ENCODE assay signal across 9 cellular contexts in the genomic region with DNA sequence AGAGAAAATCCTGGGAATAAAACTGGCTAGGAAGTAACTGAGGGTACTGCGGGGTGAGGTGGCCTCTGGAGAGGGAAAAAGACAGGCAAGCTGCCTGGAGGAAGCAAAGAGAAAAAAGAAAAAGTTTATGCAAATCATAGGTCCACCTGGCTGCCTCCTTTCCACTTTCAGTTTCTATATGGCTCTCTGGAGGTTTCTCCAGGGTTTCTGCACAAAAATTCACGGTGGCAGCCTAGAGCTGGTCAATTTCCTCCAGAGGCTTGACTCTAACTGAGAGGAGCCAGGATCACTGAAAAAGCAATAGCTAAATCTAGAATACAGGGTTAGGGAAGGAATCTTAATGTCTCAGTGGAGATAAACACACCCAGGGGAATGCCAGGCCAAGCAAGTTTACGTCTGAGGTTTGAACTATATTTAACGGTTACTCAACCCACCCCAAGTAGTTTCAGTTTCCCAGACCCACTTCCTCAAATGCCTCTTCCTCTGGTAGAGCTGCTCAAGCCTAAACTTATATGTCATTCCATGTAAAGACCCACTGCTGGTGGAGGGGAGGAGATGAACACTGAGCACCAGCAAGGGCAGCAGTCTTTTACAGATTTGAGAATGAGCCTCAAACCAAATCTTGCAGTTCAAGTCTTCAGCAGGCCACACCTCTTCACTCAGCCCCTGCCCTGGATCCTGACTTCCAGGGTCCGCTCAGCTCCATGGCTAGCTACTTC. TPM values are rescaled to one million over a fixed set of nuclear protein-coding genes. Genes with fewer than 3 reads are reported as not detected.
DNase-seq lines count a peak whose midpoint lies in the region; ATAC-seq, FAIRE-seq and TF ChIP-seq lines count a peak whose summit lies in the region.
"Had no signal": no experiment of that assay in that cellular context is flagged by ENCODE, and none has a peak within 500 bp of the region (broad histone marks: within the 10 kb centered on the region; RNA-seq: fewer than 3 reads in every experiment).

No MANE protein-coding gene starts in this region.

- peak overlapping the region; percentile 72 for H3K4me3 ChIP-seq in OCI-LY3 (ENCODE audit: low read length)
- H3K4me3 ChIP-seq in GM12878: peak overlapping the region; percentile 63
- peak overlapping the region in 1 of 2 donors; percentile 43 for H3K4me3 ChIP-seq in aorta (ENCODE audit: low read length in 2 of 2)
- no peak overlapping the region for H3K4me3 ChIP-seq in testis

- H2AFZ ChIP-seq in OCI-LY3 (ENCODE audit: low read depth, low read length) (no peak overlapping the region), GM12878 (ENCODE audit: control insufficient read depth, low read depth, low read length) (peak overlapping the region; percentile 71)

- TF ChIP-seq EP300 in GM12878 (IDR thresholded peaks at IDR 0.05; ENCODE audit: borderline replicate concordance in 1 of 2, control insufficient read depth in 1 of 2, low read depth in 2 of 2, low read length in 2 of 2): peak; percentile 49 to 70; a peak in 3 of 4 replicates

- H3K27me3 ChIP-seq in OCI-LY3 (ENCODE audit: low read depth, low read length) (no peaks in the 10 kb centered on the region), GM12878 (replicated peaks in 1 of 2; ENCODE audit: control insufficient read depth in 2 of 2, insufficient read depth in 2 of 2, low read length in 1 of 2) (no peaks in the 10 kb centered on the region), aorta (ENCODE audit: control insufficient read depth in 1 of 2, insufficient read depth in 2 of 2, low read length in 1 of 2) (no peaks in the 10 kb centered on the region), testis (no peaks in the 10 kb centered on the region)

- no TSS peak for BruUV-seq in GM12878 (replicated peaks; lab: Mats Ljungman, UMichigan)

- SMC1A ChIA-PET in GM12878 (lab: Charles Lee; ENCODE audit: uncharacterized antibody, unreplicated experiment): interaction anchor here (0.7 to 7.0 kb wide), 13 partner anchors 16 to 489 kb away, joined by 3 to 52 read pairs (median 3); a partner anchor contains a TSS

- H3K4me1 ChIP-seq in OCI-LY3 (ENCODE audit: low read length) (peaks cover 84% of the 10 kb centered on the region), GM12878 (ENCODE audit: control insufficient read depth, insufficient read depth, low read length) (peaks cover 57% of the 10 kb centered on the region), aorta (ENCODE audit: control insufficient read depth in 1 of 2, insufficient read depth in 2 of 2, low read length in 2 of 2) (peaks cover 2% of the 10 kb centered on the region in 2 donors), testis (peaks cover 6% of the 10 kb centered on the region)

- in situ Hi-C loops in GM12878 (cut with MboI): no loop called here

- DNase-seq in activated gamma-delta T cell treated with Interleukin-2 at 50 U/mL for 16 hours (peak; percentile 38), activated gamma-delta T cell (lab: John Stamatoyannopoulos, UW) (no peak), GM12878 (ENCODE audit: low read depth, low spot score) (peak; percentile 90), medulla oblongata (ENCODE audit: extremely low spot score) (peak; percentile 85), aorta (no peak), testis (no peak)

- H3K9me3 ChIP-seq in OCI-LY3 (ENCODE audit: insufficient read depth, low read length): no peaks in the 10 kb centered on the region
- H3K9me3 ChIP-seq in GM12878 (replicated peaks; ENCODE audit: control insufficient read depth, insufficient read depth, low read length): no peaks in the 10 kb centered on the region
- H3K9me3 ChIP-seq in aorta (ENCODE audit: control insufficient read depth, low read length): no peaks in the 10 kb centered on the region
- H3K9me3 ChIP-seq in testis: no peaks in the 10 kb centered on the region

- CTCF ChIA-PET in GM12878 (lab: Yijun Ruan, JAX): interaction anchor here (1.2 to 10.1 kb wide), 6 partner anchors 12 to 496 kb away, joined by 3 to 136 read pairs (median 5); no protein-coding TSS in a partner anchor

- H4K20me1 ChIP-seq in OCI-LY3 (ENCODE audit: insufficient read depth, low read length): peaks cover 44% of the 10 kb centered on the region
- H4K20me1 ChIP-seq in GM12878 (ENCODE audit: control insufficient read depth, insufficient read depth): peaks cover 3% of the 10 kb centered on the region; the same call in 1 of the 2 replicates

- H3K27ac ChIP-seq in OCI-LY3 (ENCODE audit: low read length): peak overlapping the region; percentile 89
- H3K27ac ChIP-seq in GM12878 (ENCODE audit: control insufficient read depth, insufficient read depth): peak overlapping the region; percentile 94
- peak overlapping the region; percentile 33 to 49 for H3K27ac ChIP-seq in aorta (ENCODE audit: low read depth in 1 of 2, low read length in 2 of 2)
- H3K27ac ChIP-seq in testis: peak overlapping the region in 1 of 2 donors; percentile 14

- WGBS in GM12878 (ENCODE audit: insufficient coverage, insufficient replicate concordance, low lambda C conversion rate, missing lambda C conversion rate): 3% methylated on average over 5 of the region's 5 CpGs
- 29 to 30% methylated on average over 5 of the region's 5 CpGs for whole genome bisulfite sequencing in aorta, 2 donors
- 42 to 65% methylated on average over 5 of the region's 5 CpGs for WGBS in testis, 2 donors

- FAIRE-seq in GM12878 (lab: Jason Lieb, UNC): peak; percentile 77
- FAIRE-seq: G401.6 had no signal

- TF ChIP-seq POLR2A in GM12878 (IDR thresholded peaks at IDR 0.05; ENCODE audit: low read depth, low read length) (0 out of 2 replicates have a peak, but pooled peaks have one; percentile 38), testis (IDR thresholded peaks at IDR 0.05) (no peak)

- peak overlapping the region; percentile 91 for H3K4me2 ChIP-seq in OCI-LY3 (ENCODE audit: low read length)
- peak overlapping the region; percentile 84 for H3K4me2 ChIP-seq in GM12878 (ENCODE audit: control insufficient read depth, insufficient read depth)

- H3K79me2 ChIP-seq in OCI-LY3 (ENCODE audit: low read length) (peaks cover 95% of the 10 kb centered on the region), GM12878 (ENCODE audit: control insufficient read depth, insufficient read depth, low read length) (peaks cover 88% of the 10 kb centered on the region)

- no peak; the same call in 1 of the 2 replicates for TF ChIP-seq RAD21 in GM12878 (IDR thresholded peaks at IDR 0.05; ENCODE audit: insufficient read depth, low read depth, low read length)

- H3K9ac ChIP-seq in OCI-LY3 (ENCODE audit: low read length) (peak overlapping the region; percentile 52), GM12878 (ENCODE audit: control insufficient read depth, insufficient read depth, low read length) (peak overlapping the region; percentile 45)

- RAD21 ChIA-PET in GM12878 (lab: Charles Lee; ENCODE audit: unreplicated experiment): interaction anchor here (1.0 to 4.6 kb wide), 5 partner anchors 45 to 274 kb away, joined by 3 to 29 read pairs (median 21); a partner anchor contains a TSS

- peak; percentile 56 for ATAC-seq in HG02884 (IDR thresholded peaks at IDR 0.05; ENCODE audit: unreplicated experiment)
- ATAC-seq in GM12878: peak; percentile 61
- peak; percentile 69 for ATAC-seq in aorta (ENCODE audit: low FRiP score)

- TF ChIP-seq CTCF in OCI-LY3 (IDR thresholded peaks at IDR 0.05; ENCODE audit: low read depth, low read length) (no peak), GM12878 (IDR thresholded peaks at IDR 0.05 in 2 of 3, conservative IDR thresholded peaks at IDR 0.05 in 1 of 3; ENCODE audit: control insufficient read depth in 2 of 3, extremely low read depth in 1 of 3, insufficient read depth in 1 of 3, low read depth in 3 of 3, low read length in 3 of 3) (no peak), testis (IDR thresholded peaks at IDR 0.05) (no peak)

- POLR2A ChIA-PET in GM12878 (lab: Charles Lee): interaction anchor here (0.8 to 1.0 kb wide), 3 partner anchors 24 to 110 kb away, joined by 3 to 5 read pairs (median 3); a partner anchor contains a TSS

- H3K36me3 ChIP-seq in OCI-LY3 (replicated peaks; ENCODE audit: low read depth, low read length) (peaks cover 30% of the 10 kb centered on the region), GM12878 (ENCODE audit: control insufficient read depth in 2 of 2, insufficient read depth in 2 of 2, low read length in 1 of 2) (peaks cover 0 to 7% of the 10 kb centered on the region in 2 experiments; a peak in 1 of 4 replicates), aorta (ENCODE audit: control insufficient read depth in 1 of 2, insufficient read depth in 2 of 2, low read length in 1 of 2) (no peaks in the 10 kb centered on the region), testis (ENCODE audit: low read depth, missing control alignments) (no peaks in the 10 kb centered on the region)

- intact Hi-C loops in GM12878 (cut with micrococcal nuclease; ENCODE audit: unreplicated experiment) (loop anchor here (1.0 to 10.0 kb wide), 4 partner anchors 21 to 373 kb away; a partner anchor contains a TSS), aorta (cut with DNase I) (no loop called here), testis (cut with DNase I; ENCODE audit: low total_unique reads) (no loop called here)

RNA-seq across cellular contexts. Expression of a gene that starts 5.7 kb away (rescaled TPM):
- 6.2 and 7.8 TPM in 2 replicates for total RNA-seq in GM12878 (2013; cell fraction: nucleolus; rRNA removed)
- total RNA-seq in GM12878 (2014; rRNA removed) (36.8 and 51.3 TPM in 2 replicates), GM12878 (2014; rRNA removed; fragmentation: Illumina TruSeq; extraction: Trizol) (42.4 and 44.4 TPM in 2 replicates), GM12878 (2021) (41.9 and 42.1 TPM in 2 replicates), aorta (10 to 100 TPM; 10.5 to 12.2 TPM), testis (10 to 100 TPM; 18.7 to 19.9 TPM)
- 10.6 TPM for polyA plus RNA-seq in GM12878 (2011; ENCODE audit: low read depth)
- polyA plus RNA-seq in GM12878 (2011; rRNA removed) (61.2 and 96.0 TPM in 2 replicates), GM12878 (2014; fragmentation: Illumina TruSeq; extraction: Trizol) (40.3 and 50.4 TPM in 2 replicates), GM12878 (2014; fragmentation: Nextera tagmentation; extraction: Ambion mirVana) (10 to 100 TPM; 30.5 to 61.3 TPM), GM12878 (2014; rRNA removed) (40.9 and 48.5 TPM in 2 replicates), GM12878 (2016; fragmentation: Nextera tagmentation; extraction: Ambion mirVana) (10 to 100 TPM; 49.4 to 54.9 TPM), aorta (10 to 100 TPM in 1 of 2 donors, 1 to 10 TPM in 1; 9.7 to 14.3 TPM), testis (ENCODE audit: insufficient read depth, low read depth, low replicate concordance) (21.1 TPM)
- 19.3 and 34.3 TPM in 2 replicates for polyA plus RNA-seq in GM12878 (2011; cell fraction: cytosol; rRNA removed)
- 18.3 and 18.4 TPM in 2 replicates for polyA plus RNA-seq in GM12878 (2011; cell fraction: nucleus; rRNA removed)
- 12.4 and 16.1 TPM in 2 replicates for polyA plus RNA-seq in GM12878 (2012)
- polyA minus RNA-seq in GM12878 (2011; rRNA and poly(A)+ RNA removed): 8.7 and 9.4 TPM in 2 replicates
- 5.3 and 8.7 TPM in 2 replicates for polyA minus RNA-seq in GM12878 (2011; cell fraction: cytosol; rRNA and poly(A)+ RNA removed)
- polyA minus RNA-seq in GM12878 (2011; cell fraction: nucleus; rRNA and poly(A)+ RNA removed): 3.6 and 6.5 TPM in 2 replicates

RNA-seq across cellular contexts. Expression of a gene that starts 19.7 kb away (rescaled TPM):
- total RNA-seq in GM12878 (2013; cell fraction: nucleolus; rRNA removed): 8.5 and 10.5 TPM in 2 replicates
- 9.1 and 10.8 TPM in 2 replicates for total RNA-seq in GM12878 (2014; rRNA removed)
- total RNA-seq in GM12878 (2014; rRNA removed; fragmentation: Illumina TruSeq; extraction: Trizol): 12.6 and 13.9 TPM in 2 replicates
- total RNA-seq in GM12878 (2021): 13.0 and 15.2 TPM in 2 replicates
- 4.4 TPM for polyA plus RNA-seq in GM12878 (2011; ENCODE audit: low read depth)
- polyA plus RNA-seq in GM12878 (2011; rRNA removed): 0.61 and 0.66 TPM in 2 replicates
- 0.22 and 0.24 TPM in 2 replicates for polyA plus RNA-seq in GM12878 (2011; cell fraction: cytosol; rRNA removed)
- 0.54 and 0.86 TPM in 2 replicates for polyA plus RNA-seq in GM12878 (2011; cell fraction: nucleus; rRNA removed)
- polyA plus RNA-seq in GM12878 (2012): 1.0 and 1.8 TPM in 2 replicates
- polyA plus RNA-seq in GM12878 (2014; fragmentation: Illumina TruSeq; extraction: Trizol): 10.5 and 16.0 TPM in 2 replicates
- 1 to 10 TPM; 1.6 to 1.7 TPM for polyA plus RNA-seq in GM12878 (2014; fragmentation: Nextera tagmentation; extraction: Ambion mirVana)
- polyA plus RNA-seq in GM12878 (2014; rRNA removed): 6.9 and 7.6 TPM in 2 replicates
- polyA plus RNA-seq in GM12878 (2016; fragmentation: Nextera tagmentation; extraction: Ambion mirVana): 1 to 10 TPM; 4.7 to 5.1 TPM
- 0.41 and 0.59 TPM in 2 replicates for polyA minus RNA-seq in GM12878 (2011; rRNA and poly(A)+ RNA removed)
- 0.13 TPM in 1 of 2 replicates, not detected in the other for polyA minus RNA-seq in GM12878 (2011; cell fraction: cytosol; rRNA and poly(A)+ RNA removed)
- polyA minus RNA-seq in GM12878 (2011; cell fraction: nucleus; rRNA and poly(A)+ RNA removed): 0.36 and 0.86 TPM in 2 replicates
- total RNA-seq in aorta: 10 to 100 TPM; 17.8 to 33.1 TPM
- 1 to 10 TPM; 2.3 to 5.8 TPM for polyA plus RNA-seq in aorta
- 1 to 10 TPM; 5.8 to 5.9 TPM for total RNA-seq in testis
- polyA plus RNA-seq in testis (ENCODE audit: insufficient read depth, low read depth, low replicate concordance): 6.4 TPM

RNA-seq across cellular contexts. Expression of a gene that starts 50.4 kb away (rescaled TPM):
- not detected in 2 replicates for total RNA-seq in GM12878 (2013; cell fraction: nucleolus; rRNA removed)
- total RNA-seq in GM12878 (2014; rRNA removed) (not detected in 2 replicates), GM12878 (2014; rRNA removed; fragmentation: Illumina TruSeq; extraction: Trizol) (not detected in 2 replicates), GM12878 (2021) (not detected in 2 replicates), aorta (not detected), testis (1 to 10 TPM; 1.2 to 1.3 TPM)
- not detected for polyA plus RNA-seq in GM12878 (2011; ENCODE audit: low read depth)
- polyA plus RNA-seq in GM12878 (2011; rRNA removed) (not detected in 2 replicates), GM12878 (2014; fragmentation: Illumina TruSeq; extraction: Trizol) (0.03 TPM in 1 of 2 replicates, not detected in the other), GM12878 (2014; fragmentation: Nextera tagmentation; extraction: Ambion mirVana) (not detected), GM12878 (2014; rRNA removed) (not detected in 2 replicates), GM12878 (2016; fragmentation: Nextera tagmentation; extraction: Ambion mirVana) (under 1 TPM; 0.04 to 0.15 TPM), aorta (under 1 TPM in 1 of 2 donors, not detected in 1; 0.15 TPM), testis (ENCODE audit: insufficient read depth, low read depth, low replicate concordance) (2.0 TPM)
- not detected in 2 replicates for polyA plus RNA-seq in GM12878 (2011; cell fraction: cytosol; rRNA removed)
- not detected in 2 replicates for polyA plus RNA-seq in GM12878 (2011; cell fraction: nucleus; rRNA removed)
- polyA plus RNA-seq in GM12878 (2012): not detected in 2 replicates
- not detected in 2 replicates for polyA minus RNA-seq in GM12878 (2011; rRNA and poly(A)+ RNA removed)
- polyA minus RNA-seq in GM12878 (2011; cell fraction: cytosol; rRNA and poly(A)+ RNA removed): not detected in 2 replicates
- not detected in 2 replicates for polyA minus RNA-seq in GM12878 (2011; cell fraction: nucleus; rRNA and poly(A)+ RNA removed)

Comparison
In these comparisons a context has a peak if more than half of its experiments do, and no peak if none do; other contexts are left out.
1. DNase-seq: peak in activated gamma-delta T cell treated with Interleukin-2 at 50 U/mL for 16 hours (single experiment), GM12878 (single experiment) and medulla oblongata (single experiment); none in activated gamma-delta T cell (single experiment), aorta (0 of 2) and testis (single experiment).
2. H3K4me3 ChIP-seq: peak in OCI-LY3 (single experiment) and GM12878 (single experiment); none in testis (0 of 2).
3. Peak in every context shown above with its lines, with median percentiles within 50 percentile points of each other: ATAC-seq.